Comparison of ENCODE assay signal across 1 cellular context in genomic region chr1:173445656-173446055, GRCh38.
TF ChIP-seq lines count a peak whose summit lies in the region.

No MANE protein-coding gene starts in this region.

TF ChIP-seq in GM12878, 131 proteins besides CTCF, POLR2A, EP300 and RAD21 (continued from another document):
- TF ChIP-seq ZNF592 (IDR thresholded peaks at IDR 0.05): no peak
- no peak for TF ChIP-seq POU2F2 (IDR thresholded peaks at IDR 0.05; ENCODE audit: borderline replicate concordance, low read depth, low read length)
- no peak for TF ChIP-seq EED (IDR thresholded peaks at IDR 0.05; ENCODE audit: low read depth)
- TF ChIP-seq BRCA1 (IDR thresholded peaks at IDR 0.05; ENCODE audit: low read depth, low read length): no peak
- TF ChIP-seq CEBPB (IDR thresholded peaks at IDR 0.05; ENCODE audit: borderline replicate concordance in 1 of 2, low read depth in 2 of 2, low read length in 2 of 2): no peak
- TF ChIP-seq STAT3 (IDR thresholded peaks at IDR 0.05; ENCODE audit: low read depth, low read length): no peak
- TF ChIP-seq ZZZ3 (IDR thresholded peaks at IDR 0.05; ENCODE audit: control insufficient read depth, insufficient read length, low read depth): no peak
- no peak for TF ChIP-seq BACH1 (IDR thresholded peaks at IDR 0.05; ENCODE audit: borderline replicate concordance)
- TF ChIP-seq TBL1XR1 (IDR thresholded peaks at IDR 0.05; ENCODE audit: low read depth, low read length): no peak
- no peak for TF ChIP-seq SMARCA5 (IDR thresholded peaks at IDR 0.05)
- no peak for TF ChIP-seq YY1 (IDR thresholded peaks at IDR 0.05; ENCODE audit: low read depth, low read length)
- TF ChIP-seq CBFB (IDR thresholded peaks at IDR 0.05; ENCODE audit: low read depth): no peak
